Comparison of ENCODE assay signal across 2 cellular contexts in genomic region chr4:159023741-159024140, GRCh38.
TF ChIP-seq lines count a peak whose summit lies in the region.

No MANE protein-coding gene starts in this region.

TF ChIP-seq in endothelial cell of umbilical vein, 7 proteins besides CTCF, POLR2A, EP300 and RAD21:
- TF ChIP-seq EZH2 (IDR thresholded peaks at IDR 0.05; ENCODE audit: borderline replicate concordance, low read depth, low read length, severe bottlenecking) (no peak), MAX (IDR thresholded peaks at IDR 0.05; ENCODE audit: insufficient read depth, insufficient read length) (no peak), POLR2AphosphoS5 (IDR thresholded peaks at IDR 0.05; ENCODE audit: insufficient read depth, low read depth, low read length) (no peak), FOS (IDR thresholded peaks at IDR 0.05; ENCODE audit: borderline replicate concordance, insufficient read depth, low read length) (no peak), MYC (IDR thresholded peaks at IDR 0.05; ENCODE audit: low read depth, low read length) (no peak), JUN (IDR thresholded peaks at IDR 0.05; ENCODE audit: borderline replicate concordance, insufficient read depth, insufficient read length, low read depth) (no peak), GATA2 (IDR thresholded peaks at IDR 0.05; ENCODE audit: insufficient read depth, insufficient read length, low read depth, low read length) (no peak)

TF ChIP-seq in neural cell, 6 proteins besides CTCF, POLR2A, EP300 and RAD21:
- TF ChIP-seq POLR2AphosphoS5 (IDR thresholded peaks at IDR 0.05), result no peak
- peak; percentile 6 for TF ChIP-seq SMC3 (conservative IDR thresholded peaks at IDR 0.05; ENCODE audit: poor library complexity)
- TF ChIP-seq TAF1 (IDR thresholded peaks at IDR 0.05; ENCODE audit: low read depth), result no peak
TF ChIP-seq in neural cell: peak in this region for 1.
